9 cellular contexts compared by ENCODE assay signal in genomic region chr18:26133652-26134051, GRCh38. TPM values are rescaled to one million over a fixed set of nuclear protein-coding genes. Genes with fewer than 3 reads are reported as not detected.
DNase-seq lines count a peak whose midpoint lies in the region; ATAC-seq and TF ChIP-seq lines count a peak whose summit lies in the region.
"Had no signal": no experiment of that assay in that cellular context is flagged by ENCODE, and none has a peak within 500 bp of the region (broad histone marks: within the 10 kb centered on the region; RNA-seq: fewer than 3 reads in every experiment).

PSMA8 (plus strand) TSS chr18:26133869; CDS start chr18:26133966, 97 bp downstream.

- TF ChIP-seq CTCF in Peyer's patch (IDR thresholded peaks at IDR 0.05) (no peak), parathyroid adenoma (IDR thresholded peaks at IDR 0.05) (no peak), MM.1S (IDR thresholded peaks at IDR 0.05; ENCODE audit: low read length) (no peak)

- no peaks in the 10 kb centered on the region for H4K20me1 ChIP-seq in MM.1S (ENCODE audit: insufficient read depth, low read length)

- H3K9me2 ChIP-seq in MM.1S (replicated peaks; ENCODE audit: insufficient read depth, low read length), result no peaks in the 10 kb centered on the region

- DNase-seq in CD1c-positive myeloid dendritic cell (ENCODE audit: extremely low spot score), result peak; percentile 42
- peak in 2 of 3 donors; percentile 43 to 58 for DNase-seq in Peyer's patch
- peak; percentile 41 for DNase-seq in activated naive CD8-positive, alpha-beta T cell treated with anti-CD3 and anti-CD28 coated beads, Interleukin-2, amount 50 U/mL, for 24 hours
- no peak for DNase-seq in MM.1S
- DNase-seq in HT-29 (ENCODE audit: low spot score), result no peak
- DNase-seq: DND-41 had no signal

- H3F3A ChIP-seq in MM.1S (ENCODE audit: insufficient read depth, low read length), result no peaks in the 10 kb centered on the region

- no peaks in the 10 kb centered on the region for H3K9me3 Mint-ChIP-seq in activated naive CD8-positive, alpha-beta T cell treated with anti-CD3 and anti-CD28 coated beads, Interleukin-2, amount 50 U/mL, for 24 hours

- no peaks in the 10 kb centered on the region for H3K36me3 Mint-ChIP-seq in activated naive CD8-positive, alpha-beta T cell treated with anti-CD3 and anti-CD28 coated beads, Interleukin-2, amount 50 U/mL, for 24 hours (ENCODE audit: low read depth)

- H3K27me3 ChIP-seq in Peyer's patch (no peaks in the 10 kb centered on the region), parathyroid adenoma (ENCODE audit: control insufficient read depth, insufficient read depth, low read length) (no peaks in the 10 kb centered on the region), MM.1S (replicated peaks; ENCODE audit: insufficient read depth, low read length) (no peaks in the 10 kb centered on the region)

- H3K4me2 ChIP-seq in parathyroid adenoma (ENCODE audit: low read length) (no peak within 1 kb of the TSS), MM.1S (ENCODE audit: low read depth, low read length) (no peak within 1 kb of the TSS)

- H3K36me3 ChIP-seq in Peyer's patch (no peaks in the 10 kb centered on the region), parathyroid adenoma (ENCODE audit: control insufficient read depth, insufficient read depth, low read length) (no peaks in the 10 kb centered on the region), MM.1S (replicated peaks; ENCODE audit: insufficient read depth, low read length) (no peaks in the 10 kb centered on the region)

- H3K4me1 Mint-ChIP-seq in activated naive CD8-positive, alpha-beta T cell treated with anti-CD3 and anti-CD28 coated beads, Interleukin-2, amount 50 U/mL, for 24 hours, result peaks cover 1% of the 10 kb centered on the region

- peak; percentile 86 for ATAC-seq in activated naive CD8-positive, alpha-beta T cell treated with anti-CD3 and anti-CD28 coated beads, Interleukin-2, amount 50 U/mL, for 24 hours
- ATAC-seq in HG03139 (IDR thresholded peaks at IDR 0.05; ENCODE audit: unreplicated experiment) (no peak), GM19463 (IDR thresholded peaks at IDR 0.05; ENCODE audit: unreplicated experiment) (no peak)

- no peaks in the 10 kb centered on the region for H3K9me3 ChIP-seq in Peyer's patch
- H3K9me3 ChIP-seq in parathyroid adenoma (ENCODE audit: control insufficient read depth, low read length), result no peaks in the 10 kb centered on the region
- no peaks in the 10 kb centered on the region for H3K9me3 ChIP-seq in MM.1S (replicated peaks; ENCODE audit: insufficient read depth, low read length)

- TF ChIP-seq POLR2A in Peyer's patch (IDR thresholded peaks at IDR 0.05), result no peak

- H3K4me3 ChIP-seq in Peyer's patch, result peak within 1 kb of the TSS in 2 of 4 donors; percentile 13 to 25
- H3K4me3 ChIP-seq in parathyroid adenoma (ENCODE audit: low read depth, low read length), result no peak within 1 kb of the TSS
- no peak within 1 kb of the TSS for H3K4me3 ChIP-seq in MM.1S (ENCODE audit: low read length)

- H2AFZ ChIP-seq in parathyroid adenoma, result no peak within 1 kb of the TSS
- H2AFZ ChIP-seq in MM.1S (ENCODE audit: low read length), result no peak within 1 kb of the TSS

- peak within 1 kb of the TSS; percentile 81 for H3K27ac Mint-ChIP-seq in activated naive CD8-positive, alpha-beta T cell treated with anti-CD3 and anti-CD28 coated beads, Interleukin-2, amount 50 U/mL, for 24 hours

- H3K79me2 ChIP-seq in parathyroid adenoma (no peaks in the 10 kb centered on the region), MM.1S (ENCODE audit: low read length) (no peaks in the 10 kb centered on the region)

- H3K9ac ChIP-seq in parathyroid adenoma (peak within 1 kb of the TSS; percentile 9), MM.1S (ENCODE audit: low read length) (no peak within 1 kb of the TSS)

- H3K27ac ChIP-seq in Peyer's patch, result no peak within 1 kb of the TSS
- H3K27ac ChIP-seq in parathyroid adenoma, result no peak within 1 kb of the TSS
- no peak within 1 kb of the TSS for H3K27ac ChIP-seq in MM.1S (ENCODE audit: low read length)

- no peaks in the 10 kb centered on the region for H3K4me1 ChIP-seq in Peyer's patch
- no peaks in the 10 kb centered on the region for H3K4me1 ChIP-seq in parathyroid adenoma
- H3K4me1 ChIP-seq in MM.1S (ENCODE audit: low read length), result no peaks in the 10 kb centered on the region

- H3K4me3 Mint-ChIP-seq in activated naive CD8-positive, alpha-beta T cell treated with anti-CD3 and anti-CD28 coated beads, Interleukin-2, amount 50 U/mL, for 24 hours, result peak within 1 kb of the TSS; percentile 75

- H3K27me3 Mint-ChIP-seq in activated naive CD8-positive, alpha-beta T cell treated with anti-CD3 and anti-CD28 coated beads, Interleukin-2, amount 50 U/mL, for 24 hours, result no peaks in the 10 kb centered on the region

RNA-seq across cellular contexts. Expression of gene PSMA8, which starts in this region (rescaled TPM):
- not detected for total RNA-seq in Peyer's patch
- not detected in 2 replicates for total RNA-seq in HT-29 (2014; rRNA removed; shearing (Covaris generic))

Comparison
In these comparisons a context has a peak if more than half of its experiments do, and no peak if none do; other contexts are left out.
1. Peak in DNase-seq in Peyer's patch; RNA of the gene not detected or under 1 TPM.
2. DNase-seq: peak in CD1c-positive myeloid dendritic cell (single experiment) and activated naive CD8-positive, alpha-beta T cell treated with anti-CD3 and anti-CD28 coated beads, Interleukin-2, amount 50 U/mL, for 24 hours (single experiment); none in MM.1S (single experiment) and HT-29 (single experiment).